In genomic region chr10:117087521-117087920, GRCh38 we compare ENCODE assay signal across 2 cellular contexts.
A peak's percentile ranks its signal among the peaks of the same experiment; 100 is the strongest.
TF ChIP-seq lines count a peak whose summit lies in the region.

No MANE protein-coding gene starts in this region.

TF ChIP-seq in HepG2, 621 proteins besides CTCF, POLR2A, EP300 and RAD21:
- no peak for TF ChIP-seq ZNF274 (CRISPR knock-in tag; IDR thresholded peaks at IDR 0.05)
- TF ChIP-seq MAFK (conservative IDR thresholded peaks at IDR 0.05 in 1 of 2, IDR thresholded peaks at IDR 0.05 in 1 of 2; ENCODE audit: low read length in 2 of 2), result peak; percentile 5 to 68; a peak in 2 of 4 replicates
- no peak for TF ChIP-seq HNRNPL (IDR thresholded peaks at IDR 0.05; ENCODE audit: low read depth, low read length)
- TF ChIP-seq MAFF (IDR thresholded peaks at IDR 0.05; ENCODE audit: low read depth, low read length), result 0 out of 2 replicates have a peak, but pooled peaks have one; percentile 4

TF ChIP-seq in IMR-90, 13 proteins besides CTCF, POLR2A, EP300 and RAD21:
- TF ChIP-seq NFE2L2 (IDR thresholded peaks at IDR 0.05; ENCODE audit: low read depth, low read length) (no peak), RCOR1 (IDR thresholded peaks at IDR 0.05; ENCODE audit: insufficient replicate concordance, low read length) (no peak), BHLHE40 (IDR thresholded peaks at IDR 0.05; ENCODE audit: low read depth, low read length) (no peak), MAFK (IDR thresholded peaks at IDR 0.05; ENCODE audit: low read depth, low read length) (peak; percentile 44; the same call in 1 of the 2 replicates), RFX5 (IDR thresholded peaks at IDR 0.05; ENCODE audit: low read depth, low read length) (no peak)
